Comparison of ENCODE assay signal across 18 cellular contexts in the genomic region with DNA sequence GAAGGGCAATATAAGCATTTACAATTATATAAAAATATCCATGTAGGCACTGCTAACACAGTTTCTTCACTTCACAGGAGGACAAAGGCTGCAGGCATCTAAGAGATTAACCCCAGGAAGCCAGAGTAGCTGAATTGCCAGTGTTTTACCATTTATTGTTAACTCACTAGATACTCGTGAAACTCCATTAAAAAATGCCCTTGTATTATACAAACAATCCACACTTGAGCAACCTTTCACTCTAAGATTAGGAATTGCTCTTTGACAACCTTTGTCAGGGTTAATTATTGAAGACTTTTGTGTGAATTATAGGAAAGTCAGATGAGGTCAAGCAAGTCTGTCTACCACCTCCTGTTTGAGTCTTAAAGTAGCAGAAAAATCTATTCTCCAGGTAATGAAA.
"Had no signal": no experiment of that assay in that cellular context is flagged by ENCODE, and none has a peak within 500 bp of the region (broad histone marks: within the 10 kb centered on the region; RNA-seq: fewer than 3 reads in every experiment).

No MANE protein-coding gene starts in this region.

- H3K27me3 ChIP-seq: esophagus muscularis mucosa, heart right ventricle, tibial nerve had no signal

- DNase-seq: activated B cell treated with CpG ODN at 0.5 μM for 24 hours; activated CD4-positive, alpha-beta memory T cell treated with anti-CD3 and anti-CD28 coated beads for 36 hours; activated CD4-positive, alpha-beta T cell treated with anti-CD3 and anti-CD28 coated beads for 4 hours; effector CD8-positive, alpha-beta T cell; heart right ventricle; immature natural killer cell; naive B cell; SK-N-SH; stimulated activated CD4-positive, alpha-beta T cell treated with anti-CD3 and anti-CD28 coated beads, Interleukin-12 subunit alpha, Interleukin-12 subunit beta, amount 100 ng/mL, for 4 hours; stimulated activated CD4-positive, alpha-beta T cell treated with anti-CD3 and anti-CD28 coated beads, Interleukin-1b, Interleukin-23, amount 100 ng/mL, for 48 hours; stimulated activated naive CD8-positive, alpha-beta T cell treated with anti-CD3 and anti-CD28 coated beads, Interleukin-15, Interleukin-2, amounts not matched to agents 100 U/mL and 50 U/mL, for 24 hours; substantia nigra had no signal

- H3K9me3 ChIP-seq: esophagus muscularis mucosa, gastroesophageal sphincter, heart right ventricle, neutrophil, SK-N-SH, tibial nerve had no signal

- H3K4me1 ChIP-seq: parathyroid adenoma had no signal

- H3K27ac ChIP-seq: esophagus muscularis mucosa, gastroesophageal sphincter, neutrophil, parathyroid adenoma, tibial nerve had no signal

- ATAC-seq: gastroesophageal sphincter; heart right ventricle; stimulated activated naive CD8-positive, alpha-beta T cell treated with anti-CD3 and anti-CD28 coated beads, Interleukin-15, Interleukin-2, amounts not matched to agents 100 U/mL and 50 U/mL, for 24 hours had no signal

- H3K36me3 ChIP-seq: esophagus muscularis mucosa, gastroesophageal sphincter, heart right ventricle, neutrophil, tibial nerve had no signal

- H3K79me2 ChIP-seq: parathyroid adenoma had no signal

- H2AFZ ChIP-seq: parathyroid adenoma had no signal

- H3K4me2 ChIP-seq: SK-N-SH had no signal

- FAIRE-seq: bronchial epithelial cell had no signal

- H3K4me3 ChIP-seq: esophagus muscularis mucosa, gastroesophageal sphincter, heart right ventricle, tibial nerve had no signal
